Comparison of ENCODE assay signal across 21 cellular contexts in the genomic region with DNA sequence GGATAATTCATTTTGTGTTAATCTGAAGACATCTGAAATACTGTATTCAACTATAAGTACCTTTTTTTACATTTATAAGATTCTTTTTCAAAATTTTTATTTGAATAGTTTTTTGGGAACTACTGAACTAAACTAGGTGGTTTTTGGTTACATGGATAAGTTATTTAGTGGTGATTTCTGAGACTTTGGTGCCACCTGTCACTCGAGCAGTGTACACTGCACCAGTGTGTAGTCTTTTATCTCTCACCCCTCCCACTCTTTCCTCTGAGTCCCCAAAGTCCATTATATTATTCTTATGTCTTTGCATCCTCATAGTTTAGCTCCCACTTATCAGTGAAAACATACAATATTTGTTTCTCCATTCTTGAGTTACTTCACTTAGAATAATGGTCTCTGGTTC. TPM values are rescaled to one million over a fixed set of nuclear protein-coding genes. Genes with fewer than 3 reads are reported as not detected.
A peak's percentile ranks its signal among the peaks of the same experiment; 100 is the strongest.
DNase-seq lines count a peak whose midpoint lies in the region; ATAC-seq and TF ChIP-seq lines count a peak whose summit lies in the region.
"Had no signal": no experiment of that assay in that cellular context is flagged by ENCODE, and none has a peak within 500 bp of the region (broad histone marks: within the 10 kb centered on the region; RNA-seq: fewer than 3 reads in every experiment).

No MANE protein-coding gene starts in this region.

- no peak for DNase-seq in activated CD8-positive, alpha-beta T cell treated with anti-CD3 and anti-CD28 coated beads for 36 hours
- DNase-seq in activated CD8-positive, alpha-beta T cell treated with anti-CD3 and anti-CD28 coated beads, Interleukin-2, amount 10 ng/mL, durations not matched to agents 7 days and 5 days = no peak
- DNase-seq in NB4 (ENCODE audit: low read depth) = peak; percentile 25
- DNase-seq in RWPE2 (ENCODE audit: low spot score) = no peak
- no peak for DNase-seq in smooth muscle cell (lab: John Stamatoyannopoulos, UW; ENCODE audit: unreplicated experiment)
- DNase-seq in NCI-H2029 (lab: John Stamatoyannopoulos, UW) = no peak
- no peak for DNase-seq in NCI-H526 treated with DMSO at 0.1 percent for 48 hours (lab: John Stamatoyannopoulos, UW)
- no peak for DNase-seq in GM10266 (ENCODE audit: extremely low spot score)
- DNase-seq: 8988T; CD8-positive, alpha-beta T cell; DMS79; GOT3; NCI-H1105; NCI-H1694; NCI-H345; NK-92 treated with Interleukin-12 subunit alpha and Interleukin-12 subunit beta, amount 100 ng/mL, for 24 hours; Right ventricle myocardium superior had no signal

- H3K27ac Mint-ChIP-seq in activated CD8-positive, alpha-beta T cell treated with anti-CD3 and anti-CD28 coated beads for 36 hours = no peak overlapping the region
- H3K27ac Mint-ChIP-seq in activated CD8-positive, alpha-beta T cell treated with anti-CD3 and anti-CD28 coated beads, Interleukin-2, amount 10 ng/mL, durations not matched to agents 7 days and 5 days = no peak overlapping the region
- H3K27ac Mint-ChIP-seq: CD8-positive, alpha-beta T cell had no signal

- H3K27me3 ChIP-seq in RWPE2 (ENCODE audit: insufficient read depth, poor library complexity, severe bottlenecking) (no peaks in the 10 kb centered on the region), smooth muscle cell (ENCODE audit: low read depth) (peaks cover 4% of the 10 kb centered on the region)

- no peaks in the 10 kb centered on the region for H3F3A ChIP-seq in smooth muscle cell (ENCODE audit: low read depth)

- H4K20me1 ChIP-seq in smooth muscle cell (ENCODE audit: low read depth) = no peaks in the 10 kb centered on the region

- intact Hi-C loops in activated CD8-positive, alpha-beta T cell treated with anti-CD3 and anti-CD28 coated beads for 36 hours (cut with micrococcal nuclease) = no loop called here

- POLR2A ChIA-PET in activated CD8-positive, alpha-beta T cell treated with anti-CD3 and anti-CD28 coated beads for 36 hours (lab: Charles Lee) = no interaction called here
- POLR2A ChIA-PET in activated CD8-positive, alpha-beta T cell treated with anti-CD3 and anti-CD28 coated beads, Interleukin-2, amount 10 ng/mL, durations not matched to agents 7 days and 5 days (lab: Charles Lee) = no interaction called here

- CTCF ChIA-PET in activated CD8-positive, alpha-beta T cell treated with anti-CD3 and anti-CD28 coated beads for 36 hours (lab: Charles Lee) = no interaction called here
- CTCF ChIA-PET in activated CD8-positive, alpha-beta T cell treated with anti-CD3 and anti-CD28 coated beads, Interleukin-2, amount 10 ng/mL, durations not matched to agents 7 days and 5 days (lab: Charles Lee) = no interaction called here

- H2AFZ ChIP-seq in smooth muscle cell (ENCODE audit: low read depth) = no peak overlapping the region

- no peak overlapping the region for H3K4me3 Mint-ChIP-seq in activated CD8-positive, alpha-beta T cell treated with anti-CD3 and anti-CD28 coated beads for 36 hours
- H3K4me3 Mint-ChIP-seq in activated CD8-positive, alpha-beta T cell treated with anti-CD3 and anti-CD28 coated beads, Interleukin-2, amount 10 ng/mL, durations not matched to agents 7 days and 5 days = no peak overlapping the region
- H3K4me3 Mint-ChIP-seq: CD8-positive, alpha-beta T cell had no signal

- WGBS in smooth muscle cell (ENCODE audit: low lambda C conversion rate) = 65% methylated on average over 1 of the region's 1 CpG

- no peaks in the 10 kb centered on the region for H3K4me1 Mint-ChIP-seq in activated CD8-positive, alpha-beta T cell treated with anti-CD3 and anti-CD28 coated beads for 36 hours (ENCODE audit: low read depth)
- H3K4me1 Mint-ChIP-seq in activated CD8-positive, alpha-beta T cell treated with anti-CD3 and anti-CD28 coated beads, Interleukin-2, amount 10 ng/mL, durations not matched to agents 7 days and 5 days (ENCODE audit: low read depth) = no peaks in the 10 kb centered on the region

- no peaks in the 10 kb centered on the region for H3K9me3 ChIP-seq in RWPE2 (ENCODE audit: severe bottlenecking)
- H3K9me3 ChIP-seq in smooth muscle cell (replicated peaks; ENCODE audit: low read depth) = no peaks in the 10 kb centered on the region

- peaks cover 11% of the 10 kb centered on the region for H3K27me3 Mint-ChIP-seq in activated CD8-positive, alpha-beta T cell treated with anti-CD3 and anti-CD28 coated beads for 36 hours
- H3K27me3 Mint-ChIP-seq in activated CD8-positive, alpha-beta T cell treated with anti-CD3 and anti-CD28 coated beads, Interleukin-2, amount 10 ng/mL, durations not matched to agents 7 days and 5 days (ENCODE audit: low read depth) = peaks cover 13% of the 10 kb centered on the region

- no peak overlapping the region for H3K27ac ChIP-seq in RWPE2 (ENCODE audit: poor library complexity, severe bottlenecking)
- H3K27ac ChIP-seq in smooth muscle cell (ENCODE audit: low read depth) = no peak overlapping the region
- H3K27ac ChIP-seq: SK-N-MC had no signal

- no peak for TF ChIP-seq CTCF in activated CD8-positive, alpha-beta T cell treated with anti-CD3 and anti-CD28 coated beads for 36 hours (IDR thresholded peaks at IDR 0.05)
- TF ChIP-seq CTCF in NB4 (IDR thresholded peaks at IDR 0.05; ENCODE audit: low read depth, low read length) (no peak), RWPE2 (IDR thresholded peaks at IDR 0.05; ENCODE audit: poor library complexity, severe bottlenecking) (peak; percentile 19), smooth muscle cell (IDR thresholded peaks at IDR 0.05; ENCODE audit: borderline replicate concordance, insufficient read depth, poor library complexity, severe bottlenecking) (peak; percentile 22), GM10266 (IDR thresholded peaks at IDR 0.05; ENCODE audit: control insufficient read depth, insufficient read depth, low read depth, missing control alignments) (no peak)

- no peak overlapping the region for H3K4me2 ChIP-seq in smooth muscle cell

- H3K36me3 ChIP-seq in RWPE2 (ENCODE audit: low read depth) = no peaks in the 10 kb centered on the region
- no peaks in the 10 kb centered on the region for H3K36me3 ChIP-seq in smooth muscle cell (ENCODE audit: low read depth)

- peak; percentile 39 for ATAC-seq in activated CD8-positive, alpha-beta T cell treated with anti-CD3 and anti-CD28 coated beads for 36 hours
- ATAC-seq in activated CD8-positive, alpha-beta T cell treated with anti-CD3 and anti-CD28 coated beads, Interleukin-2, amount 10 ng/mL, durations not matched to agents 7 days and 5 days = no peak
- no peak for ATAC-seq in RWPE2 (ENCODE audit: low read depth)
- ATAC-seq: CD8-positive, alpha-beta T cell; Panc1 had no signal

- no peaks in the 10 kb centered on the region for H3K9me3 Mint-ChIP-seq in activated CD8-positive, alpha-beta T cell treated with anti-CD3 and anti-CD28 coated beads for 36 hours
- no peaks in the 10 kb centered on the region for H3K9me3 Mint-ChIP-seq in activated CD8-positive, alpha-beta T cell treated with anti-CD3 and anti-CD28 coated beads, Interleukin-2, amount 10 ng/mL, durations not matched to agents 7 days and 5 days (ENCODE audit: insufficient read depth)
- H3K9me3 Mint-ChIP-seq: CD8-positive, alpha-beta T cell had no signal

- TF ChIP-seq POLR2A in NB4 (IDR thresholded peaks at IDR 0.05; ENCODE audit: extremely low read depth, insufficient read length) = no peak

- H3K36me3 Mint-ChIP-seq in activated CD8-positive, alpha-beta T cell treated with anti-CD3 and anti-CD28 coated beads for 36 hours (ENCODE audit: low read depth) = no peaks in the 10 kb centered on the region
- no peaks in the 10 kb centered on the region for H3K36me3 Mint-ChIP-seq in activated CD8-positive, alpha-beta T cell treated with anti-CD3 and anti-CD28 coated beads, Interleukin-2, amount 10 ng/mL, durations not matched to agents 7 days and 5 days (ENCODE audit: low read depth)
- H3K36me3 Mint-ChIP-seq: CD8-positive, alpha-beta T cell had no signal

- no peaks in the 10 kb centered on the region for H3K4me1 ChIP-seq in RWPE2 (ENCODE audit: insufficient read depth, poor library complexity, severe bottlenecking)
- H3K4me1 ChIP-seq in smooth muscle cell (ENCODE audit: low read depth) = no peaks in the 10 kb centered on the region

- H3K9ac ChIP-seq in smooth muscle cell (ENCODE audit: low read depth) = no peak overlapping the region

- H3K4me3 ChIP-seq in NB4 (ENCODE audit: low read depth, low read length) (no peak overlapping the region), RWPE2 (ENCODE audit: severe bottlenecking) (no peak overlapping the region), smooth muscle cell (no peak overlapping the region)
- H3K4me3 ChIP-seq: SK-N-MC had no signal

- H3K79me2 ChIP-seq in smooth muscle cell (ENCODE audit: low read depth) = no peaks in the 10 kb centered on the region

RNA-seq across cellular contexts. Expression of gene CD86, which starts 57.6 kb away (rescaled TPM):
- total RNA-seq in activated CD8-positive, alpha-beta T cell treated with anti-CD3 and anti-CD28 coated beads for 36 hours = under 1 TPM; 0.43 to 0.52 TPM
- total RNA-seq in activated CD8-positive, alpha-beta T cell treated with anti-CD3 and anti-CD28 coated beads, Interleukin-2, amount 10 ng/mL, durations not matched to agents 7 days and 5 days = 1 to 10 TPM in 1 of 2 experiments, under 1 TPM in 1; 0.95 to 1.5 TPM
- not detected in 2 replicates for total RNA-seq in smooth muscle cell
- not detected in 2 replicates for polyA plus RNA-seq in smooth muscle cell
- total RNA-seq: CD8-positive, alpha-beta T cell; HT1080 had no signal
- polyA plus RNA-seq: BJ had no signal

Comparison
In these comparisons a context has a peak if more than half of its experiments do, and no peak if none do; other contexts are left out.
1. CTCF ChIP-seq: peak in RWPE2 (single experiment) and smooth muscle cell (single experiment); none in activated CD8-positive, alpha-beta T cell treated with anti-CD3 and anti-CD28 coated beads for 36 hours (single experiment), NB4 (single experiment) and GM10266 (single experiment).